27 cellular contexts compared by ENCODE assay signal in genomic region chr7:47148541-47149207, GRCh38.
DNase-seq lines count a peak whose midpoint lies in the region; ATAC-seq and TF ChIP-seq lines count a peak whose summit lies in the region.
"Had no signal": no experiment of that assay in that cellular context is flagged by ENCODE, and none has a peak within 500 bp of the region (broad histone marks: within the 10 kb centered on the region; RNA-seq: fewer than 3 reads in every experiment).

No MANE protein-coding gene starts in this region.

- H3K56ac ChIP-seq in IMR-90 (ENCODE audit: extremely low read depth, insufficient read depth, low read length) = peak overlapping the region; percentile 89

- no TSS peak for BruUV-seq in IMR-90 (replicated peaks; lab: Mats Ljungman, UMichigan)

- peak overlapping the region; percentile 91 for H3K14ac ChIP-seq in IMR-90 (replicated peaks; ENCODE audit: low read depth, low read length)

- TF ChIP-seq CTCF in IMR-90 (conservative IDR thresholded peaks at IDR 0.05; ENCODE audit: low read depth, low read length) (no peak), choroid plexus epithelial cell (conservative IDR thresholded peaks at IDR 0.05; ENCODE audit: low read depth, low read length) (no peak)

- H2AFZ ChIP-seq in IMR-90 (replicated peaks; ENCODE audit: low read length, poor library complexity) = peak overlapping the region; percentile 8

- peak overlapping the region; percentile 92 for H2BK120ac ChIP-seq in IMR-90 (ENCODE audit: low read depth, low read length)

- H4K8ac ChIP-seq in IMR-90 (ENCODE audit: low read depth in 2 of 2, low read length in 2 of 2) = peak overlapping the region; percentile 74 to 98

- H3K9me1 ChIP-seq in IMR-90 (ENCODE audit: insufficient read depth, low read length) = peaks cover 15% of the 10 kb centered on the region

- WGBS in IMR-90 (ENCODE audit: extremely low coverage in 2 of 2, insufficient read length in 1 of 2), 2 experiments = no CpG with 5 or more reads among the region's 5 CpGs

- peaks cover 4% of the 10 kb centered on the region; the same call in 1 of the 2 replicates for H3K9me3 ChIP-seq in IMR-90 (ENCODE audit: control insufficient read depth, insufficient read depth, low read length)
- H3K9me3 ChIP-seq: adrenal gland, MG63, spleen, tibial nerve had no signal

- peak overlapping the region; percentile 87 for H4K5ac ChIP-seq in IMR-90 (ENCODE audit: low read depth, low read length)

- H3K27me3 ChIP-seq in IMR-90 (ENCODE audit: control insufficient read depth, insufficient read depth, low read length) (no peaks in the 10 kb centered on the region), rectal smooth muscle tissue (ENCODE audit: control insufficient read depth, insufficient read depth, low read length) (no peaks in the 10 kb centered on the region)
- H3K27me3 ChIP-seq: adrenal gland, MG63, spleen, tibial nerve had no signal

- no peaks in the 10 kb centered on the region for H3K79me1 ChIP-seq in IMR-90 (ENCODE audit: low read depth in 1 of 2, low read length in 2 of 2)

- no peak overlapping the region for H3K4me3 ChIP-seq in IMR-90 (ENCODE audit: insufficient read depth, low read depth, low read length)
- H3K4me3 ChIP-seq in choroid plexus epithelial cell (ENCODE audit: low read depth, low read length) = no peak overlapping the region
- no peak overlapping the region for H3K4me3 ChIP-seq in rectal smooth muscle tissue (ENCODE audit: low read length)
- H3K4me3 ChIP-seq: adrenal gland, lung, MG63, spleen, tibial nerve had no signal

- peak overlapping the region; percentile 75 for H2BK15ac ChIP-seq in IMR-90 (ENCODE audit: low read depth, low read length)

- intact Hi-C loops in IMR-90 (cut with micrococcal nuclease) = loop anchor here (5.0 kb wide), 1 partner anchor 56 kb away; no protein-coding TSS in a partner anchor

- H3K9ac ChIP-seq in IMR-90 (ENCODE audit: low read depth, low read length) (peak overlapping the region; percentile 59; the same call in 1 of the 2 replicates), rectal smooth muscle tissue (ENCODE audit: low read length) (no peak overlapping the region)

- CTCF ChIA-PET in IMR-90 (lab: Yijun Ruan, JAX) = no interaction called here

- H3K36me3 ChIP-seq in IMR-90 (ENCODE audit: control insufficient read depth, insufficient read depth, low read length) = no peaks in the 10 kb centered on the region
- H3K36me3 ChIP-seq in rectal smooth muscle tissue (ENCODE audit: control insufficient read depth, insufficient read depth, low read length) = no peaks in the 10 kb centered on the region
- H3K36me3 ChIP-seq: adrenal gland, MG63, spleen, tibial nerve had no signal

- peak overlapping the region; percentile 99 for H3K18ac ChIP-seq in IMR-90 (ENCODE audit: low read depth, low read length)

- peak; percentile 8 for DNase-seq in DMS153 (lab: John Stamatoyannopoulos, UW)
- no peak for DNase-seq in DMS153 treated with DMSO at 0.1 percent for 48 hours (lab: John Stamatoyannopoulos, UW; ENCODE audit: unreplicated experiment)
- DNase-seq in IMR-90 = peak; percentile 53
- DNase-seq in choroid plexus epithelial cell (ENCODE audit: low read depth) = peak; percentile 38
- no peak for DNase-seq in NCI-H748 treated with DMSO at 0.1 percent for 48 hours (lab: John Stamatoyannopoulos, UW)
- DNase-seq in activated T-cell treated with anti-CD3 and anti-CD28 coated beads, Interleukin-2, amount 50 U/mL, for 1 hour = no peak
- DNase-seq: activated CD8-positive, alpha-beta T cell treated with anti-CD3 and anti-CD28 coated beads for 36 hours; activated gamma-delta T cell; activated T-cell treated with anti-CD3 and anti-CD28 coated beads for 4 hours; adrenal gland; AML-193; DMS79 treated with DMSO at 0.1 percent for 48 hours; hypothalamus; islet precursor cell; MG63; NCI-H1436; NCI-H524 treated with DMSO at 0.1 percent for 48 hours; RPMI8226; spleen; stimulated activated CD4-positive, alpha-beta T cell treated with anti-CD3 and anti-CD28 coated beads, Interleukin-4, amount 100 ng/mL, for 24 hours; stimulated activated naive CD8-positive, alpha-beta T cell treated with anti-CD3 and anti-CD28 coated beads, Interleukin-15, amount 100 ng/mL, for 72 hours had no signal

- in situ Hi-C loops in IMR-90 (cut with MboI; ENCODE audit: low sequenced_read_pairs) = no loop called here

- H3K23ac ChIP-seq in IMR-90 (ENCODE audit: low read depth, low read length) = peak overlapping the region; percentile 78

- ATAC-seq in IMR-90 (ENCODE audit: low read depth) (peak; percentile 68), HG02642 (IDR thresholded peaks at IDR 0.05; ENCODE audit: poor library complexity, unreplicated experiment) (no peak)
- ATAC-seq: activated CD4-positive, CD25-positive, alpha-beta regulatory T cell treated with anti-CD3 and anti-CD28 coated beads, Interleukin-2, amount 50 U/mL, for 24 hours; activated CD8-positive, alpha-beta T cell treated with anti-CD3 and anti-CD28 coated beads for 36 hours; stimulated activated naive CD8-positive, alpha-beta T cell treated with anti-CD3 and anti-CD28 coated beads, Interleukin-15, amount 100 ng/mL, for 72 hours had no signal

- TF ChIP-seq POLR2A in IMR-90 (IDR thresholded peaks at IDR 0.05; ENCODE audit: low read depth, low read length) = no peak

- H2AK9ac ChIP-seq in IMR-90 (replicated peaks; ENCODE audit: low read depth, low read length, poor library complexity) = no peak overlapping the region

- peak overlapping the region; percentile 92 for H2BK20ac ChIP-seq in IMR-90 (ENCODE audit: low read depth, low read length)

- peak overlapping the region; percentile 83; the same call in 1 of the 2 replicates for H3K4me2 ChIP-seq in IMR-90 (ENCODE audit: low read depth, low read length)

- POLR2A ChIA-PET in IMR-90 (lab: Charles Lee; ENCODE audit: unreplicated experiment) = no interaction called here

- H4K91ac ChIP-seq in IMR-90 (ENCODE audit: insufficient read depth, low read depth, low read length) = peak overlapping the region; percentile 98

- H3K27ac ChIP-seq in IMR-90 (ENCODE audit: insufficient read depth, low read length) (peak overlapping the region; percentile 97), rectal smooth muscle tissue (ENCODE audit: low read depth, low read length) (peak overlapping the region; percentile 72)
- H3K27ac ChIP-seq: 22Rv1, adrenal gland had no signal

- H2BK5ac ChIP-seq in IMR-90 (ENCODE audit: low read depth, low read length, poor library complexity, severe bottlenecking) = peak overlapping the region; percentile 97

- dilution Hi-C loops in IMR-90 (cut with HindIII; ENCODE audit: low sequenced_read_pairs, unreplicated experiment) = no loop called here

- H3K4me1 ChIP-seq in IMR-90 (ENCODE audit: control insufficient read depth, insufficient read depth, low read length) (peaks cover 33% of the 10 kb centered on the region), rectal smooth muscle tissue (ENCODE audit: control insufficient read depth, insufficient read depth, low read length) (peaks cover 37% of the 10 kb centered on the region)

- no peaks in the 10 kb centered on the region for H4K20me1 ChIP-seq in IMR-90 (ENCODE audit: insufficient read depth, low read length)

- peak overlapping the region; percentile 84 for H3K4ac ChIP-seq in IMR-90 (ENCODE audit: low read depth, low read length)

- TF ChIP-seq RAD21 in IMR-90 (IDR thresholded peaks at IDR 0.05; ENCODE audit: low read length) = no peak

- H2AK5ac ChIP-seq in IMR-90 (ENCODE audit: low read depth, low read length) = peak overlapping the region; percentile 93

TF ChIP-seq in IMR-90, 13 proteins besides CTCF, POLR2A, EP300 and RAD21:
- TF ChIP-seq CEBPB (IDR thresholded peaks at IDR 0.05; ENCODE audit: low read depth, low read length) (no peak), BHLHE40 (IDR thresholded peaks at IDR 0.05; ENCODE audit: low read depth, low read length) (no peak), RCOR1 (IDR thresholded peaks at IDR 0.05; ENCODE audit: insufficient replicate concordance, low read length) (no peak), MAFK (IDR thresholded peaks at IDR 0.05; ENCODE audit: low read depth, low read length) (no peak), MAZ (IDR thresholded peaks at IDR 0.05; ENCODE audit: borderline replicate concordance, low read depth, low read length) (no peak), ELK1 (IDR thresholded peaks at IDR 0.05; ENCODE audit: borderline replicate concordance, low read depth, low read length) (no peak), SMC3 (IDR thresholded peaks at IDR 0.05; ENCODE audit: low read depth, low read length) (no peak), CHD1 (IDR thresholded peaks at IDR 0.05; ENCODE audit: low read depth, low read length) (no peak), USF2 (IDR thresholded peaks at IDR 0.05; ENCODE audit: low read depth, low read length) (no peak), FOS (IDR thresholded peaks at IDR 0.05; ENCODE audit: low read depth, low read length) (no peak), MXI1 (IDR thresholded peaks at IDR 0.05; ENCODE audit: borderline replicate concordance, low read depth, low read length) (no peak), RFX5 (IDR thresholded peaks at IDR 0.05; ENCODE audit: low read depth, low read length) (no peak), NFE2L2 (IDR thresholded peaks at IDR 0.05; ENCODE audit: low read depth, low read length) (no peak)

Comparison
In these comparisons a context has a peak if more than half of its experiments do, and no peak if none do; other contexts are left out.
1. DNase-seq: peak in DMS153 (single experiment), IMR-90 (single experiment) and choroid plexus epithelial cell (single experiment); none in DMS153 treated with DMSO at 0.1 percent for 48 hours (single experiment), NCI-H748 treated with DMSO at 0.1 percent for 48 hours (single experiment) and activated T-cell treated with anti-CD3 and anti-CD28 coated beads, Interleukin-2, amount 50 U/mL, for 1 hour (single experiment).